Comparison of ENCODE assay signal across 2 cellular contexts in genomic region chr9:132804576-132805295, GRCh38.
TF ChIP-seq lines count a peak whose summit lies in the region.

No MANE protein-coding gene starts in this region.

TF ChIP-seq in WTC11, 78 proteins besides CTCF, POLR2A, EP300 and RAD21 (continued from another document):
- TF ChIP-seq ZBTB21 (CRISPR knock-in tag; IDR thresholded peaks at IDR 0.05; ENCODE audit: borderline replicate concordance) (no peak), TEAD1 (CRISPR knock-in tag; IDR thresholded peaks at IDR 0.05) (no peak), OVOL2 (CRISPR knock-in tag; IDR thresholded peaks at IDR 0.05; ENCODE audit: borderline replicate concordance) (no peak), CREB1 (CRISPR knock-in tag; IDR thresholded peaks at IDR 0.05) (no peak), ZNF263 (CRISPR knock-in tag; IDR thresholded peaks at IDR 0.05; ENCODE audit: low read depth) (no peak), ZNF512 (CRISPR knock-in tag; IDR thresholded peaks at IDR 0.05; ENCODE audit: borderline replicate concordance) (no peak), STAT6 (CRISPR knock-in tag; conservative IDR thresholded peaks at IDR 0.05; ENCODE audit: low read depth) (no peak), ESRRA (CRISPR knock-in tag; IDR thresholded peaks at IDR 0.05; ENCODE audit: borderline replicate concordance) (no peak)
- TF ChIP-seq, protein P1, sequence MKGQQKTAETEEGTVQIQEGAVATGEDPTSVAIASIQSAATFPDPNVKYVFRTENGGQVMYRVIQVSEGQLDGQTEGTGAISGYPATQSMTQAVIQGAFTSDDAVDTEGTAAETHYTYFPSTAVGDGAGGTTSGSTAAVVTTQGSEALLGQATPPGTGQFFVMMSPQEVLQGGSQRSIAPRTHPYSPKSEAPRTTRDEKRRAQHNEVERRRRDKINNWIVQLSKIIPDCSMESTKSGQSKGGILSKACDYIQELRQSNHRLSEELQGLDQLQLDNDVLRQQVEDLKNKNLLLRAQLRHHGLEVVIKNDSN (CRISPR knock-in tag; IDR thresholded peaks at IDR 0.05): no peak

TF ChIP-seq in HepG2, 621 proteins besides CTCF, POLR2A, EP300 and RAD21 (continued from another document):
- TF ChIP-seq PBX2 (CRISPR knock-in tag; IDR thresholded peaks at IDR 0.05): no peak
- no peak for TF ChIP-seq HOXA9 (CRISPR knock-in tag; IDR thresholded peaks at IDR 0.05; ENCODE audit: borderline replicate concordance)
- TF ChIP-seq ZNF614 (CRISPR knock-in tag; IDR thresholded peaks at IDR 0.05; ENCODE audit: borderline replicate concordance): no peak
- no peak for TF ChIP-seq NFATC3 (CRISPR knock-in tag; IDR thresholded peaks at IDR 0.05)
- TF ChIP-seq ETV6 (CRISPR knock-in tag; conservative IDR thresholded peaks at IDR 0.05): no peak
- no peak for TF ChIP-seq ZNF280B (CRISPR knock-in tag; IDR thresholded peaks at IDR 0.05; ENCODE audit: borderline replicate concordance)
- no peak for TF ChIP-seq POLR2G (IDR thresholded peaks at IDR 0.05; ENCODE audit: low read depth, low read length)
- no peak for TF ChIP-seq ATF3 (CRISPR knock-in tag; IDR thresholded peaks at IDR 0.05)
- no peak for TF ChIP-seq CCAR2 (optimal IDR thresholded peaks at IDR 0.05; ENCODE audit: low read depth, low read length)
- TF ChIP-seq ZBTB46 (CRISPR knock-in tag; IDR thresholded peaks at IDR 0.05; ENCODE audit: borderline replicate concordance): no peak
- TF ChIP-seq BCL3 (CRISPR knock-in tag; IDR thresholded peaks at IDR 0.05): no peak
- no peak for TF ChIP-seq ZNF703 (CRISPR knock-in tag; IDR thresholded peaks at IDR 0.05; ENCODE audit: borderline replicate concordance)
- TF ChIP-seq, protein P2, sequence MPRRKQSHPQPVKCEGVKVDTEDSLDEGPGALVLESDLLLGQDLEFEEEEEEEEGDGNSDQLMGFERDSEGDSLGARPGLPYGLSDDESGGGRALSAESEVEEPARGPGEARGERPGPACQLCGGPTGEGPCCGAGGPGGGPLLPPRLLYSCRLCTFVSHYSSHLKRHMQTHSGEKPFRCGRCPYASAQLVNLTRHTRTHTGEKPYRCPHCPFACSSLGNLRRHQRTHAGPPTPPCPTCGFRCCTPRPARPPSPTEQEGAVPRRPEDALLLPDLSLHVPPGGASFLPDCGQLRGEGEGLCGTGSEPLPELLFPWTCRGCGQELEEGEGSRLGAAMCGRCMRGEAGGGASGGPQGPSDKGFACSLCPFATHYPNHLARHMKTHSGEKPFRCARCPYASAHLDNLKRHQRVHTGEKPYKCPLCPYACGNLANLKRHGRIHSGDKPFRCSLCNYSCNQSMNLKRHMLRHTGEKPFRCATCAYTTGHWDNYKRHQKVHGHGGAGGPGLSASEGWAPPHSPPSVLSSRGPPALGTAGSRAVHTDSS (CRISPR knock-in tag; conservative IDR thresholded peaks at IDR 0.05): no peak
- TF ChIP-seq ZKSCAN5 (CRISPR knock-in tag; IDR thresholded peaks at IDR 0.05): no peak
- no peak for TF ChIP-seq ZNF879 (CRISPR knock-in tag; IDR thresholded peaks at IDR 0.05)
- TF ChIP-seq WIZ (CRISPR knock-in tag; IDR thresholded peaks at IDR 0.05): no peak
TF ChIP-seq in HepG2: peak in this region for 0.
